7 cellular contexts compared by ENCODE assay signal in genomic region chr1:90850925-90851710, GRCh38.
DNase-seq lines count a peak whose midpoint lies in the region; ATAC-seq, FAIRE-seq and TF ChIP-seq lines count a peak whose summit lies in the region.

No MANE protein-coding gene starts in this region.

- DNase-seq in NCI-H1436 treated with DMSO at 0.1 percent for 48 hours (lab: John Stamatoyannopoulos, UW) (peak; percentile 22), WERI-Rb-1 (peak; percentile 22), bronchial epithelial cell (ENCODE audit: low read depth) (peak; percentile 29), kidney (peak; percentile 93)
- DNase-seq in stimulated activated CD4-positive, alpha-beta T cell treated with anti-CD3 and anti-CD28 coated beads, Interleukin-15, amount 100 ng/mL, for 1 hour (ENCODE audit: low read depth in 1 of 2, low spot score in 1 of 2): peak; percentile 50 to 68

- no peaks in the 10 kb centered on the region; the same call in 1 of the 2 replicates for H3K36me3 ChIP-seq in WERI-Rb-1
- no peaks in the 10 kb centered on the region for H3K36me3 ChIP-seq in bronchial epithelial cell (ENCODE audit: control insufficient read depth, insufficient read depth, low read length)
- no peaks in the 10 kb centered on the region for H3K36me3 ChIP-seq in kidney (ENCODE audit: control insufficient read depth in 1 of 2, insufficient read depth in 2 of 2, low read length in 2 of 2)

- H3K9me3 ChIP-seq in WERI-Rb-1 (ENCODE audit: severe bottlenecking) (no peaks in the 10 kb centered on the region), kidney (ENCODE audit: control insufficient read depth in 1 of 2, low read length in 2 of 2) (no peaks in the 10 kb centered on the region)

- no peaks in the 10 kb centered on the region for H3K27me3 ChIP-seq in WERI-Rb-1 (ENCODE audit: insufficient read depth, low read depth, severe bottlenecking)
- H3K27me3 ChIP-seq in bronchial epithelial cell (ENCODE audit: control insufficient read depth, insufficient read depth, low read length): peaks cover 10% of the 10 kb centered on the region

- peak; percentile 71 for ATAC-seq in GM18499 (IDR thresholded peaks at IDR 0.05; ENCODE audit: insufficient read depth, unreplicated experiment)
- ATAC-seq in HG02763 (IDR thresholded peaks at IDR 0.05; ENCODE audit: unreplicated experiment): peak; percentile 97

- peak; percentile 79 for TF ChIP-seq CTCF in WERI-Rb-1 (IDR thresholded peaks at IDR 0.05; ENCODE audit: low read depth, low read length)
- TF ChIP-seq CTCF in bronchial epithelial cell (IDR thresholded peaks at IDR 0.05; ENCODE audit: insufficient read depth, low read length, severe bottlenecking): peak; percentile 76
- peak; percentile 57 for TF ChIP-seq CTCF in kidney (IDR thresholded peaks at IDR 0.05; ENCODE audit: borderline replicate concordance, extremely low read depth, insufficient read depth)

- peaks cover 0 to 2% of the 10 kb centered on the region in 2 donors for H3K4me1 ChIP-seq in kidney (ENCODE audit: control insufficient read depth in 1 of 2, insufficient read depth in 1 of 2, low read depth in 1 of 2, low read length in 2 of 2)

- peak overlapping the region; percentile 81 for H3K4me3 ChIP-seq in WERI-Rb-1 (ENCODE audit: low read depth, low read length)
- peak overlapping the region; percentile 50 for H3K4me3 ChIP-seq in bronchial epithelial cell (ENCODE audit: low read depth, low read length)
- H3K4me3 ChIP-seq in kidney (ENCODE audit: low read length in 2 of 2): peak overlapping the region; percentile 72 to 74

- peak overlapping the region; percentile 41 to 55 for H3K9ac ChIP-seq in kidney (ENCODE audit: low read length in 2 of 2)

- FAIRE-seq in bronchial epithelial cell (lab: Jason Lieb, UNC): no peak
- no peak for FAIRE-seq in kidney (lab: Jason Lieb, UNC)

- peak overlapping the region; percentile 80 for H3K27ac ChIP-seq in WERI-Rb-1
- no peak overlapping the region for H3K27ac ChIP-seq in kidney (ENCODE audit: low read depth in 2 of 2, low read length in 2 of 2)

- intact Hi-C loops in kidney (cut with DNase I): no loop called here

Comparison
In these comparisons a context has a peak if more than half of its experiments do, and no peak if none do; other contexts are left out.
1. DNase-seq: peak in every context shown above with its lines; median percentile 93 in kidney; 59 in stimulated activated CD4-positive, alpha-beta T cell treated with anti-CD3 and anti-CD28 coated beads, Interleukin-15, amount 100 ng/mL, for 1 hour; 29 in bronchial epithelial cell; 22 in NCI-H1436 treated with DMSO at 0.1 percent for 48 hours; 22 in WERI-Rb-1.